Comparison of ENCODE assay signal across 19 cellular contexts in genomic region chr9:29209748-29210276, GRCh38. TPM values are rescaled to one million over a fixed set of nuclear protein-coding genes. Genes with fewer than 3 reads are reported as not detected.
"Had no signal": no experiment of that assay in that cellular context is flagged by ENCODE, and none has a peak within 500 bp of the region (broad histone marks: within the 10 kb centered on the region; RNA-seq: fewer than 3 reads in every experiment).

No MANE protein-coding gene starts in this region.

- DNase-seq: activated CD4-positive, alpha-beta T cell treated with anti-CD3 and anti-CD28 coated beads for 1 hour; activated CD4-positive, alpha-beta T cell treated with anti-CD3 and anti-CD28 coated beads, Interleukin-2, amount 50 U/mL, for 48 hours; activated CD8-positive, alpha-beta memory T cell treated with anti-CD3 and anti-CD28 coated beads, Interleukin-2, amount 10 ng/mL, durations not matched to agents 7 days and 5 days; activated naive CD4-positive, alpha-beta T cell treated with Interleukin-2 at 50 U/mL for 16 hours; activated naive CD8-positive, alpha-beta T cell treated with anti-CD3 and anti-CD28 coated beads, Interleukin-2, amount 50 U/mL, for 24 hours; activated T-cell treated with anti-CD3 and anti-CD28 coated beads, Interleukin-2, amount 50 U/mL, for 4 hours; foreskin keratinocyte; islet precursor cell; left ventricle myocardium inferior; mesenchymal stem cell; stimulated activated CD4-positive, alpha-beta T cell treated with anti-CD3 and anti-CD28 coated beads, Interleukin-4, amount 100 ng/mL, for 1 hour; stimulated activated naive CD8-positive, alpha-beta T cell treated with anti-CD3 and anti-CD28 coated beads, Interleukin-15, amount 100 ng/mL, for 72 hours; T-helper 9 cell had no signal

- H3K27ac Mint-ChIP-seq: activated CD8-positive, alpha-beta memory T cell treated with anti-CD3 and anti-CD28 coated beads, Interleukin-2, amount 10 ng/mL, durations not matched to agents 7 days and 5 days; activated naive CD8-positive, alpha-beta T cell treated with anti-CD3 and anti-CD28 coated beads, Interleukin-2, amount 50 U/mL, for 24 hours; neural progenitor cell; stimulated activated naive CD8-positive, alpha-beta T cell treated with anti-CD3 and anti-CD28 coated beads, Interleukin-15, amount 100 ng/mL, for 72 hours had no signal

- H3K36me3 ChIP-seq: ascending aorta, cardiac muscle cell, left ventricle myocardium inferior, neural progenitor cell, thoracic aorta had no signal

- H3K4me3 Mint-ChIP-seq: activated CD8-positive, alpha-beta memory T cell treated with anti-CD3 and anti-CD28 coated beads, Interleukin-2, amount 10 ng/mL, durations not matched to agents 7 days and 5 days; activated naive CD8-positive, alpha-beta T cell treated with anti-CD3 and anti-CD28 coated beads, Interleukin-2, amount 50 U/mL, for 24 hours; activated T-cell treated with anti-CD3 and anti-CD28 coated beads, Interleukin-2, amount 50 U/mL, for 4 hours; neural progenitor cell; stimulated activated naive CD8-positive, alpha-beta T cell treated with anti-CD3 and anti-CD28 coated beads, Interleukin-15, amount 100 ng/mL, for 72 hours had no signal

- H3K4me1 ChIP-seq: ascending aorta, foreskin keratinocyte, neural progenitor cell, parathyroid adenoma had no signal

- H3K9me3 ChIP-seq: ascending aorta, left ventricle myocardium inferior, thoracic aorta had no signal

- H3K4me3 ChIP-seq: ascending aorta, cardiac muscle cell, left ventricle myocardium inferior, neural progenitor cell, thoracic aorta had no signal

- H3K36me3 Mint-ChIP-seq: neural progenitor cell had no signal

- H3K27ac ChIP-seq: ascending aorta, cardiac muscle cell, foreskin keratinocyte, left ventricle myocardium inferior, neural progenitor cell, parathyroid adenoma, thoracic aorta had no signal

- H3K9me3 Mint-ChIP-seq: activated naive CD8-positive, alpha-beta T cell treated with anti-CD3 and anti-CD28 coated beads, Interleukin-2, amount 50 U/mL, for 24 hours; activated T-cell treated with anti-CD3 and anti-CD28 coated beads, Interleukin-2, amount 50 U/mL, for 4 hours; neural progenitor cell; stimulated activated naive CD8-positive, alpha-beta T cell treated with anti-CD3 and anti-CD28 coated beads, Interleukin-15, amount 100 ng/mL, for 72 hours had no signal

- ATAC-seq: activated CD8-positive, alpha-beta memory T cell treated with anti-CD3 and anti-CD28 coated beads, Interleukin-2, amount 10 ng/mL, durations not matched to agents 7 days and 5 days; activated naive CD8-positive, alpha-beta T cell treated with anti-CD3 and anti-CD28 coated beads, Interleukin-2, amount 50 U/mL, for 24 hours; activated T-cell treated with anti-CD3 and anti-CD28 coated beads, Interleukin-2, amount 50 U/mL, for 4 hours; foreskin keratinocyte; stimulated activated naive CD8-positive, alpha-beta T cell treated with anti-CD3 and anti-CD28 coated beads, Interleukin-15, amount 100 ng/mL, for 72 hours had no signal

RNA-seq across cellular contexts. Expression of gene LINGO2, which starts 3.6 kb away (rescaled TPM):
- total RNA-seq: activated CD8-positive, alpha-beta memory T cell treated with anti-CD3 and anti-CD28 coated beads, Interleukin-2, amount 10 ng/mL, durations not matched to agents 7 days and 5 days; activated T-cell treated with anti-CD3 and anti-CD28 coated beads, Interleukin-2, amount 50 U/mL, for 4 hours; ascending aorta; endothelial cell of umbilical vein; foreskin keratinocyte; left ventricle myocardium inferior; thoracic aorta had no signal
- polyA plus RNA-seq: foreskin keratinocyte had no signal
